ENCODE assay signal across 8 cellular contexts in genomic region chr17:80791758-80792284, GRCh38.
DNase-seq lines count a peak whose midpoint lies in the region; ATAC-seq and TF ChIP-seq lines count a peak whose summit lies in the region.

No MANE protein-coding gene starts in this region.

- no peak for TF ChIP-seq CTCF in CD4-positive, alpha-beta T cell (IDR thresholded peaks at IDR 0.05)
- TF ChIP-seq CTCF in Peyer's patch (IDR thresholded peaks at IDR 0.05), result no peak
- TF ChIP-seq CTCF in astrocyte of the cerebellum (IDR thresholded peaks at IDR 0.05; ENCODE audit: low read depth, low read length, missing control alignments), result no peak
- TF ChIP-seq CTCF in GM10266 (IDR thresholded peaks at IDR 0.05; ENCODE audit: control insufficient read depth, insufficient read depth, low read depth, missing control alignments), result no peak

- intact Hi-C loops in CD4-positive, alpha-beta T cell (cut with DNase I, micrococcal nuclease), result loop anchor here in 1 of 2 experiments (1.0 to 5.0 kb wide), 3 partner anchors 9 to 40 kb away; no protein-coding TSS in a partner anchor

- H3K27me3 Mint-ChIP-seq in CD4-positive, alpha-beta T cell, result no peaks in the 10 kb centered on the region

- H3K36me3 ChIP-seq in Peyer's patch, result no peaks in the 10 kb centered on the region

- in situ Hi-C loops in astrocyte of the cerebellum (cut with HindIII; ENCODE audit: low sequenced_read_pairs), result no loop called here

- CTCF ChIA-PET in CD4-positive, alpha-beta T cell (lab: Charles Lee), result interaction anchor here (1.0 to 2.0 kb wide), 4 partner anchors 32 to 216 kb away, joined by 3 to 6 read pairs (median 4); no protein-coding TSS in a partner anchor

- peaks cover 0 to 42% (median 13%) of the 10 kb centered on the region in 4 donors for H3K4me1 ChIP-seq in Peyer's patch

- peak overlapping the region; percentile 99 for H3K27ac Mint-ChIP-seq in CD4-positive, alpha-beta T cell

- peak; percentile 17 for ATAC-seq in CD4-positive, alpha-beta T cell (ENCODE audit: poor library complexity)
- no peak for ATAC-seq in HG02852 (IDR thresholded peaks at IDR 0.05; ENCODE audit: unreplicated experiment)

- POLR2A ChIA-PET in CD4-positive, alpha-beta T cell (lab: Charles Lee), result interaction anchor here (0.7 to 3.7 kb wide), 16 partner anchors 8 to 337 kb away, joined by 3 to 57 read pairs (median 5); no protein-coding TSS in a partner anchor

- H3K27me3 ChIP-seq in CD4-positive, alpha-beta T cell (ENCODE audit: control insufficient read depth, insufficient read depth, low read length), result no peaks in the 10 kb centered on the region
- H3K27me3 ChIP-seq in Peyer's patch (no peaks in the 10 kb centered on the region), layer of hippocampus (ENCODE audit: control insufficient read depth, insufficient read depth, low read length) (no peaks in the 10 kb centered on the region)

- peaks cover 34% of the 10 kb centered on the region for H3K36me3 Mint-ChIP-seq in CD4-positive, alpha-beta T cell (ENCODE audit: low read depth)

- H3K4me3 ChIP-seq in Peyer's patch (no peak overlapping the region), astrocyte of the cerebellum (ENCODE audit: low read depth, low read length) (no peak overlapping the region)

- peak overlapping the region; percentile 22 for H3K27ac ChIP-seq in CD4-positive, alpha-beta T cell (ENCODE audit: low read depth, low read length)
- H3K27ac ChIP-seq in Peyer's patch, result peak overlapping the region; percentile 43 to 79 (median 60)
- H3K27ac ChIP-seq in layer of hippocampus (ENCODE audit: low read depth, low read length), result peak overlapping the region; percentile 49

- peak overlapping the region; percentile 83 for H3K4me3 Mint-ChIP-seq in CD4-positive, alpha-beta T cell

- H3K9me3 ChIP-seq in CD4-positive, alpha-beta T cell (ENCODE audit: control insufficient read depth, low read length), result no peaks in the 10 kb centered on the region
- H3K9me3 ChIP-seq in Peyer's patch, result no peaks in the 10 kb centered on the region

- TF ChIP-seq POLR2A in Peyer's patch (IDR thresholded peaks at IDR 0.05), result no peak

- peaks cover 81% of the 10 kb centered on the region for H3K4me1 Mint-ChIP-seq in CD4-positive, alpha-beta T cell (ENCODE audit: low read depth)

- H3K9me3 Mint-ChIP-seq in CD4-positive, alpha-beta T cell, result peaks cover 2% of the 10 kb centered on the region

- peak in 2 of 10 experiments; percentile 19 to 23 for DNase-seq in CD4-positive, alpha-beta T cell
- DNase-seq in Peyer's patch (peak in 2 of 3 donors; percentile 27 to 81), astrocyte of the cerebellum (ENCODE audit: low read depth) (peak; percentile 87), NCI-H82 (lab: John Stamatoyannopoulos, UW) (no peak), GM10266 (ENCODE audit: extremely low spot score) (no peak)
- peak; percentile 69 for DNase-seq in stimulated activated naive CD4-positive, alpha-beta T cell treated with Interleukin-2 at 50 U/mL for 16 hours (lab: John Stamatoyannopoulos, UW)

Comparison
In these comparisons a context has a peak if more than half of its experiments do, and no peak if none do; other contexts are left out.
1. DNase-seq: peak in Peyer's patch (2 of 3), astrocyte of the cerebellum (single experiment) and stimulated activated naive CD4-positive, alpha-beta T cell treated with Interleukin-2 at 50 U/mL for 16 hours (single experiment); none in NCI-H82 (single experiment) and GM10266 (single experiment).
2. Peak in every context shown above with its lines, with median percentiles within 50 percentile points of each other: H3K27ac ChIP-seq.